ENCODE assay signal across 1 cellular context in genomic region chr19:41001243-41001971, GRCh38.
A peak's percentile ranks its signal among the peaks of the same experiment; 100 is the strongest.
TF ChIP-seq lines count a peak whose summit lies in the region.

No MANE protein-coding gene starts in this region.

TF ChIP-seq in K562, 482 proteins besides CTCF, POLR2A, EP300 and RAD21 (continued from another document):
- TF ChIP-seq TFE3 (CRISPR knock-in tag; IDR thresholded peaks at IDR 0.05) (no peak), ELK3 (CRISPR knock-in tag; IDR thresholded peaks at IDR 0.05) (no peak), MYNN (IDR thresholded peaks at IDR 0.05) (no peak), MYNN (CRISPR knock-in tag; IDR thresholded peaks at IDR 0.05) (no peak), ZKSCAN8 (CRISPR knock-in tag; IDR thresholded peaks at IDR 0.05) (peak; percentile 90), CREB1 (IDR thresholded peaks at IDR 0.05) (no peak), CREB1 (CRISPR knock-in tag; IDR thresholded peaks at IDR 0.05) (peak; percentile 22; the same call in 1 of the 2 replicates), KDM5B (IDR thresholded peaks at IDR 0.05; ENCODE audit: insufficient replicate concordance, low read depth, low read length) (no peak), MAZ (CRISPR knock-in tag; conservative IDR thresholded peaks at IDR 0.05 in 1 of 2, IDR thresholded peaks at IDR 0.05 in 1 of 2) (peak in 1 of 2 experiments; percentile 56; a peak in 1 of 4 replicates), ZNF282 (CRISPR knock-in tag; IDR thresholded peaks at IDR 0.05) (no peak), C11orf30 (IDR thresholded peaks at IDR 0.05; ENCODE audit: low read depth) (peak; percentile 19; the same call in 1 of the 2 replicates), NUFIP1 (IDR thresholded peaks at IDR 0.05; ENCODE audit: partially characterized antibody) (no peak), HDAC6 (IDR thresholded peaks at IDR 0.05; ENCODE audit: low read depth, low read length) (no peak), FOXJ2 (tag; IDR thresholded peaks at IDR 0.05) (no peak), VEZF1 (CRISPR knock-in tag; IDR thresholded peaks at IDR 0.05) (0 out of 2 replicates have a peak, but pooled peaks have one; percentile 37), FOXO4 (CRISPR knock-in tag; IDR thresholded peaks at IDR 0.05) (no peak)
